In genomic region chr1:89261926-89262540, GRCh38 we compare ENCODE assay signal across 9 cellular contexts. TPM values are rescaled to one million over a fixed set of nuclear protein-coding genes. Genes with fewer than 3 reads are reported as not detected.
DNase-seq lines count a peak whose midpoint lies in the region; ATAC-seq, FAIRE-seq and TF ChIP-seq lines count a peak whose summit lies in the region.
"Had no signal": no experiment of that assay in that cellular context is flagged by ENCODE, and none has a peak within 500 bp of the region (broad histone marks: within the 10 kb centered on the region; RNA-seq: fewer than 3 reads in every experiment).

No MANE protein-coding gene starts in this region.

- no peaks in the 10 kb centered on the region for H3K36me3 ChIP-seq in liver (ENCODE audit: control insufficient read depth in 4 of 4, insufficient read depth in 3 of 4, low read depth in 1 of 4, low read length in 3 of 4)
- no peaks in the 10 kb centered on the region for H3K36me3 ChIP-seq in HepG2 (replicated peaks in 1 of 2; ENCODE audit: control insufficient read depth in 1 of 2, insufficient read depth in 2 of 2, low read length in 2 of 2)

- H3K27me3 Mint-ChIP-seq in WTC11 (ENCODE audit: low read depth) (no peaks in the 10 kb centered on the region), progenitor cell of endocrine pancreas (no peaks in the 10 kb centered on the region)
- no peaks in the 10 kb centered on the region for H3K27me3 Mint-ChIP-seq in stimulated activated naive B cell treated with anti-CD40 and anti-IgM and Interleukin-4, amounts not matched to agents 10 μg/mL and 1 μg/mL and 100 μg/mL, for 72 hours
- H3K27me3 Mint-ChIP-seq: activated B cell treated with CpG ODN at 0.5 μM for 24 hours had no signal

- no peak overlapping the region for H2AFZ ChIP-seq in HepG2 (ENCODE audit: low read length)

- H3K4me3 ChIP-seq in liver (ENCODE audit: low read depth in 1 of 3, low read length in 3 of 3) (no peak overlapping the region), HepG2 (replicated peaks in 1 of 3; ENCODE audit: insufficient read depth in 1 of 3, low read depth in 2 of 3, low read length in 3 of 3) (no peak overlapping the region)

- H3K4me1 ChIP-seq in liver (ENCODE audit: control insufficient read depth in 4 of 4, insufficient read depth in 4 of 4, low read length in 3 of 4) = no peaks in the 10 kb centered on the region
- no peaks in the 10 kb centered on the region for H3K4me1 ChIP-seq in HepG2 (ENCODE audit: insufficient read depth, low read length)

- no peak for ATAC-seq in HepG2
- ATAC-seq in WTC11 = peak; percentile 36; the same call in 1 of the 2 replicates
- no peak for ATAC-seq in GM21381 (IDR thresholded peaks at IDR 0.05; ENCODE audit: unreplicated experiment)
- no peak for ATAC-seq in stimulated activated naive B cell treated with anti-CD40 and anti-IgM and Interleukin-4, amounts not matched to agents 10 μg/mL and 1 μg/mL and 100 μg/mL, for 72 hours (replicated peaks)

- POLR2A ChIA-PET in HepG2 (lab: Yijun Ruan, JAX) = no interaction called here
- POLR2A ChIA-PET in WTC11 (lab: Charles Lee) = no interaction called here
- POLR2A ChIA-PET in GM10248 (lab: Yijun Ruan, JAX) = no interaction called here

- H3K9me3 ChIP-seq in liver (ENCODE audit: control insufficient read depth in 4 of 4, low read length in 3 of 4) = no peaks in the 10 kb centered on the region
- H3K9me3 ChIP-seq in HepG2 (ENCODE audit: low read length) = no peaks in the 10 kb centered on the region

- 70% methylated on average over 6 of the region's 6 CpGs for WGBS in liver
- 43% methylated on average over 6 of the region's 6 CpGs for WGBS in HepG2 (ENCODE audit: low lambda C conversion rate)

- H3K27me3 ChIP-seq in liver (ENCODE audit: control insufficient read depth in 4 of 4, insufficient read depth in 4 of 4, low read length in 3 of 4) = no peaks in the 10 kb centered on the region
- no peaks in the 10 kb centered on the region; a peak in 1 of 5 replicates for H3K27me3 ChIP-seq in HepG2 (ENCODE audit: control insufficient read depth in 1 of 2, insufficient read depth in 2 of 2, low read length in 2 of 2)

- DNase-seq in HepG2 (ENCODE audit: low spot score) = no peak
- DNase-seq in WTC11 (ENCODE audit: low spot score) = no peak
- DNase-seq in iPS-NIHi11 (ENCODE audit: low spot score) = peak; percentile 23
- no peak for DNase-seq in GM10248 (ENCODE audit: extremely low spot score)
- DNase-seq in stimulated activated naive B cell treated with anti-CD40 and anti-IgM and Interleukin-4, amounts not matched to agents 10 μg/mL and 1 μg/mL and 100 μg/mL, for 72 hours = no peak
- DNase-seq in progenitor cell of endocrine pancreas (ENCODE audit: low spot score, unreplicated experiment) = no peak
- DNase-seq: activated B cell treated with CpG ODN at 0.5 μM for 24 hours had no signal

- intact Hi-C loops in HepG2 (cut with micrococcal nuclease; ENCODE audit: unreplicated experiment) = no loop called here

- H4K20me1 ChIP-seq in HepG2 (ENCODE audit: insufficient read depth, low read length) = no peaks in the 10 kb centered on the region

- no TSS peak for BruUV-seq in HepG2 (replicated peaks; lab: Mats Ljungman, UMichigan)

- TF ChIP-seq EP300 in HepG2 (IDR thresholded peaks at IDR 0.05; ENCODE audit: low read depth in 2 of 2, low read length in 2 of 2) = no peak
- no peak for TF ChIP-seq EP300 in HepG2 (CRISPR knock-in tag; IDR thresholded peaks at IDR 0.05; ENCODE audit: borderline replicate concordance)

- no peak for TF ChIP-seq RAD21 in liver (IDR thresholded peaks at IDR 0.05)
- TF ChIP-seq RAD21 in HepG2 (CRISPR knock-in tag; IDR thresholded peaks at IDR 0.05) = no peak

- in situ Hi-C loops in HepG2 (cut with HindIII; ENCODE audit: extremely low pct_ligation_motif_present, low pct_unique_long_range_greater_than_20kb) = no loop called here

- peak overlapping the region; percentile 17 to 29 for H3K27ac ChIP-seq in liver (ENCODE audit: low read depth in 1 of 2, low read length in 2 of 2)
- H3K27ac ChIP-seq in HepG2 (ENCODE audit: extremely low read length, insufficient read depth, low read length) = no peak overlapping the region

- H3K79me2 ChIP-seq in HepG2 (ENCODE audit: insufficient read depth, low read length) = no peaks in the 10 kb centered on the region

- TF ChIP-seq POLR2A in HepG2 (IDR thresholded peaks at IDR 0.05; ENCODE audit: insufficient read depth in 1 of 2, low read depth in 2 of 2, low read length in 2 of 2) = no peak

- H3K9me3 Mint-ChIP-seq in WTC11 = peaks cover 3% of the 10 kb centered on the region; the same call in 1 of the 2 replicates
- peaks cover 3 to 6% of the 10 kb centered on the region in 2 donors for H3K9me3 Mint-ChIP-seq in stimulated activated naive B cell treated with anti-CD40 and anti-IgM and Interleukin-4, amounts not matched to agents 10 μg/mL and 1 μg/mL and 100 μg/mL, for 72 hours
- no peaks in the 10 kb centered on the region for H3K9me3 Mint-ChIP-seq in progenitor cell of endocrine pancreas (ENCODE audit: low read depth)

- no peak overlapping the region; the same call in 1 of the 2 replicates for H3K27ac Mint-ChIP-seq in WTC11
- no peak overlapping the region for H3K27ac Mint-ChIP-seq in stimulated activated naive B cell treated with anti-CD40 and anti-IgM and Interleukin-4, amounts not matched to agents 10 μg/mL and 1 μg/mL and 100 μg/mL, for 72 hours
- no peak overlapping the region for H3K27ac Mint-ChIP-seq in progenitor cell of endocrine pancreas
- H3K27ac Mint-ChIP-seq: activated B cell treated with CpG ODN at 0.5 μM for 24 hours had no signal

- no peak for FAIRE-seq in HepG2 (lab: Jason Lieb, UNC)

- H3K9ac ChIP-seq in liver (ENCODE audit: low read depth in 1 of 2, low read length in 2 of 2) = no peak overlapping the region
- H3K9ac ChIP-seq in HepG2 (ENCODE audit: insufficient read depth, low read depth, low read length) = no peak overlapping the region

- H3K4me2 ChIP-seq in HepG2 (ENCODE audit: low read depth, low read length) = no peak overlapping the region

- H3K36me3 Mint-ChIP-seq in WTC11 (no peaks in the 10 kb centered on the region), progenitor cell of endocrine pancreas (ENCODE audit: insufficient read depth) (no peaks in the 10 kb centered on the region)
- peaks cover 50 to 53% of the 10 kb centered on the region in 2 donors for H3K36me3 Mint-ChIP-seq in stimulated activated naive B cell treated with anti-CD40 and anti-IgM and Interleukin-4, amounts not matched to agents 10 μg/mL and 1 μg/mL and 100 μg/mL, for 72 hours

- H3K4me1 Mint-ChIP-seq in WTC11 = peaks cover 15% of the 10 kb centered on the region
- peaks cover 10% of the 10 kb centered on the region in 2 donors for H3K4me1 Mint-ChIP-seq in stimulated activated naive B cell treated with anti-CD40 and anti-IgM and Interleukin-4, amounts not matched to agents 10 μg/mL and 1 μg/mL and 100 μg/mL, for 72 hours
- H3K4me1 Mint-ChIP-seq in progenitor cell of endocrine pancreas (ENCODE audit: low read depth) = no peaks in the 10 kb centered on the region

- CTCF ChIA-PET in HepG2 (lab: Yijun Ruan, JAX; ENCODE audit: low intra/inter-chr PET ratio, low total read pairs) (no interaction called here), WTC11 (lab: Charles Lee) (interaction anchor here (1.5 kb wide), 1 partner anchor 96 kb away, joined by 3 read pairs; no protein-coding TSS in a partner anchor), GM10248 (lab: Yijun Ruan, JAX) (no interaction called here)

- H3K4me3 Mint-ChIP-seq in WTC11 (no peak overlapping the region), progenitor cell of endocrine pancreas (ENCODE audit: low read depth) (no peak overlapping the region)
- no peak overlapping the region for H3K4me3 Mint-ChIP-seq in stimulated activated naive B cell treated with anti-CD40 and anti-IgM and Interleukin-4, amounts not matched to agents 10 μg/mL and 1 μg/mL and 100 μg/mL, for 72 hours
- H3K4me3 Mint-ChIP-seq: activated B cell treated with CpG ODN at 0.5 μM for 24 hours had no signal

- TF ChIP-seq CTCF in liver (IDR thresholded peaks at IDR 0.05; ENCODE audit: low read depth, low read length, missing input control) = no peak
- TF ChIP-seq CTCF in HepG2 (CRISPR knock-in tag; IDR thresholded peaks at IDR 0.05) = no peak
- no peak for TF ChIP-seq CTCF in WTC11 (IDR thresholded peaks at IDR 0.05)
- no peak for TF ChIP-seq CTCF in GM10248 (IDR thresholded peaks at IDR 0.05; ENCODE audit: control extremely low read depth, extremely low read depth, low read depth, missing control alignments)
- no peak for TF ChIP-seq CTCF in progenitor cell of endocrine pancreas (IDR thresholded peaks at IDR 0.05; ENCODE audit: unreplicated experiment)

TF ChIP-seq in HepG2, 621 proteins besides CTCF, POLR2A, EP300 and RAD21 (continues in another document):
- TF ChIP-seq AKAP8 (CRISPR knock-in tag; IDR thresholded peaks at IDR 0.05) = no peak
- no peak for TF ChIP-seq ZNF629 (CRISPR knock-in tag; conservative IDR thresholded peaks at IDR 0.05)

TF ChIP-seq in WTC11, 78 proteins besides CTCF, POLR2A, EP300 and RAD21 (continues in another document):
- no peak for TF ChIP-seq ESRRA (CRISPR knock-in tag; IDR thresholded peaks at IDR 0.05; ENCODE audit: borderline replicate concordance)
- no peak for TF ChIP-seq ELF4 (CRISPR knock-in tag; IDR thresholded peaks at IDR 0.05; ENCODE audit: low read depth)

RNA-seq across cellular contexts. Expression of gene GBP5, which starts 10.6 kb away (rescaled TPM):
- total RNA-seq in liver = 1 to 10 TPM; 1.9 to 3.8 TPM
- 1 to 10 TPM in 1 of 2 donors, under 1 TPM in 1; 0.78 to 1.5 TPM for polyA plus RNA-seq in liver
- not detected in 2 replicates for total RNA-seq in HepG2 (2016; rRNA removed; fragmentation: Illumina TruSeq; extraction: Trizol)
- total RNA-seq in HepG2 (2016; cell fraction: cytosol; rRNA removed; fragmentation: Illumina TruSeq; extraction: Trizol; ENCODE audit: low read depth) = not detected in 2 replicates
- total RNA-seq in HepG2 (2016; cell fraction: insoluble cytoplasmic fraction; rRNA removed; fragmentation: Illumina TruSeq; extraction: Trizol) = not detected in 2 replicates
- total RNA-seq in HepG2 (2016; cell fraction: membrane; rRNA removed; fragmentation: Illumina TruSeq; extraction: Trizol) = not detected in 2 replicates
- not detected in 2 replicates for total RNA-seq in HepG2 (2016; cell fraction: nucleus; rRNA removed; fragmentation: Illumina TruSeq; extraction: Trizol)
- 0.01 TPM in 1 of 2 replicates, not detected in the other for polyA plus RNA-seq in HepG2 (2011; rRNA removed)
- not detected in 2 replicates for polyA plus RNA-seq in HepG2 (2011; cell fraction: cytosol; rRNA removed)
- not detected in 2 replicates for polyA plus RNA-seq in HepG2 (2011; cell fraction: nucleus; rRNA removed)
- not detected in 2 replicates for polyA plus RNA-seq in HepG2 (2012)
- polyA plus RNA-seq in HepG2 (2016; cell fraction: cytosol; fragmentation: Illumina TruSeq; extraction: Trizol; ENCODE audit: low read depth) = not detected in 2 replicates
- polyA plus RNA-seq in HepG2 (2016; cell fraction: insoluble cytoplasmic fraction; fragmentation: Illumina TruSeq; extraction: Trizol; ENCODE audit: low read depth) = not detected in 2 replicates
- polyA plus RNA-seq in HepG2 (2016; cell fraction: membrane; fragmentation: Illumina TruSeq; extraction: Trizol; ENCODE audit: low read depth) = not detected in 2 replicates
- not detected in 2 replicates for polyA plus RNA-seq in HepG2 (2016; cell fraction: nucleus; fragmentation: Illumina TruSeq; extraction: Trizol; ENCODE audit: insufficient read depth, low read depth)
- polyA minus RNA-seq in HepG2 (2011; rRNA and poly(A)+ RNA removed; ENCODE audit: low replicate concordance) = 0.33 TPM in 1 of 2 replicates, not detected in the other
- not detected in 2 replicates for polyA minus RNA-seq in HepG2 (2011; cell fraction: cytosol; rRNA and poly(A)+ RNA removed)
- not detected in 2 replicates for polyA minus RNA-seq in HepG2 (2011; cell fraction: nucleus; rRNA and poly(A)+ RNA removed)
- total RNA-seq in WTC11 (2021) = 0.17 to 0.25 TPM (median 0.23 TPM) in 3 replicates
- total RNA-seq in progenitor cell of endocrine pancreas = not detected in 2 replicates
